ENCODE assay signal across 17 cellular contexts in the genomic region with DNA sequence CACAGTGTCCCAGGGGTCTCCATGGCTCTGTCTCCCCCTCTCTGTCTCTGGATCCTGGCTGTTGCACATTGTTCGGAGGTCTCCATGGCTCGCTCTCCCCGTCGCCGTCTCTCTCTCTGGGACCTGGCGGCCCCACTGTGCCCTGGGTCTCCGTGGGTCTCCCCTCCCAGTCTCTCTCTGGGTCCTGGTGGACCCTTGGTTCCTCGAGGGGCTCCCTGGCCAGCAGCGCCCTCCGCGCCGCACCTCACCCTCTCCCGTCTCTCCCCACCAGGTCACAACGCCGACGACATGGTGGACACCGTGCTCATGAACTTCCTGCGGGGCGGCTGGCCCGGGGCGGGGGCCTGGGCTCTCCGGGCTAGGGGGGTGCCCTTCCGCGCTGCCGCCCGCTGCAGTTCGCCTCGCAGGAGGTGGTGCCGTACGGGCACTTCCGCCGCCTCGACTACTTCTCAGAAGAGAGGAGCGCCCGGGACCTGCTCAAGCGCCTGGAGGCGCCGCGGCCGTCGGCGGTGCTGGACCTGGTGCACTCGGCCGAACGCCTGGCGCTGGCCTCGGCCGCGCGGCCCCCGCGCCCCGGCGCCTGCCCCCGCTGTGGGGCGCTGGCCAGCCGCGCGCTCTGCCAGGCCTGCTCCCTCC. TPM values are rescaled to one million over a fixed set of nuclear protein-coding genes. Genes with fewer than 3 reads are reported as not detected.
DNase-seq lines count a peak whose midpoint lies in the region; ATAC-seq, FAIRE-seq and TF ChIP-seq lines count a peak whose summit lies in the region.
"Had no signal": no experiment of that assay in that cellular context is flagged by ENCODE, and none has a peak within 500 bp of the region (broad histone marks: within the 10 kb centered on the region; RNA-seq: fewer than 3 reads in every experiment).

No MANE protein-coding gene starts in this region.

- H3K4me2 ChIP-seq in GM12878 (ENCODE audit: control insufficient read depth, insufficient read depth), result peak overlapping the region; percentile 93
- H3K4me2 ChIP-seq: hepatocyte had no signal

- in situ Hi-C loops in GM12878 (cut with MboI), result no loop called here

- intact Hi-C loops in GM12878 (cut with micrococcal nuclease; ENCODE audit: unreplicated experiment), result no loop called here

- SMC1A ChIA-PET in GM12878 (lab: Charles Lee; ENCODE audit: uncharacterized antibody, unreplicated experiment), result interaction anchor here (1.2 to 1.3 kb wide), 2 partner anchors 56 to 60 kb away, joined by 4 to 5 read pairs; no protein-coding TSS in a partner anchor

- WGBS in GM12878 (ENCODE audit: insufficient coverage, insufficient replicate concordance, low lambda C conversion rate, missing lambda C conversion rate), result 23% methylated on average over 40 of the region's 59 CpGs

- no peak for FAIRE-seq in GM12878 (lab: Jason Lieb, UNC)
- FAIRE-seq: RCC 7860 had no signal

- H3K4me1 Mint-ChIP-seq in osteocyte (ENCODE audit: unreplicated experiment) (no peaks in the 10 kb centered on the region), endothelial cell (ENCODE audit: unreplicated experiment) (no peaks in the 10 kb centered on the region)

- H3K9me3 Mint-ChIP-seq in osteocyte (ENCODE audit: unreplicated experiment), result peaks cover 9% of the 10 kb centered on the region
- peaks cover 7% of the 10 kb centered on the region for H3K9me3 Mint-ChIP-seq in endothelial cell (ENCODE audit: unreplicated experiment)

- DNase-seq in GM12865 (ENCODE audit: low read depth) (peak; percentile 82), GM12878 (ENCODE audit: low read depth, low spot score) (no peak), osteocyte (ENCODE audit: extremely low spot score, unreplicated experiment) (peak; percentile 83), NCI-H446 treated with DMSO at 0.1 percent for 48 hours (lab: John Stamatoyannopoulos, UW) (no peak), endothelial cell (ENCODE audit: low spot score) (no peak)
- DNase-seq: KBM-7, NCI-H1048, NCI-H2107, substantia nigra, WERI-Rb-1 had no signal

- BruUV-seq in GM12878 (replicated peaks; lab: Mats Ljungman, UMichigan), result no TSS peak

- TF ChIP-seq POLR2A in GM19099 (IDR thresholded peaks at IDR 0.05; ENCODE audit: extremely low read depth, insufficient read length, low read depth) (peak; percentile 29), GM12878 (IDR thresholded peaks at IDR 0.05; ENCODE audit: low read depth, low read length) (no peak)

- peak overlapping the region; percentile 78 for H3K4me3 ChIP-seq in GM12865 (ENCODE audit: low read depth, low read length)
- H3K4me3 ChIP-seq in GM12878, result peak overlapping the region; percentile 55; the same call in 1 of the 2 replicates
- H3K4me3 ChIP-seq: BLaER1 treated with 17β-estradiol and CSF1 and Interleukin-3, amounts not matched to agents 10 nM and 100 nM; hepatocyte had no signal

- POLR2A ChIA-PET in GM12878 (lab: Charles Lee), result no interaction called here

- H3K27ac Mint-ChIP-seq in osteocyte (ENCODE audit: unreplicated experiment) (no peak overlapping the region), endothelial cell (ENCODE audit: unreplicated experiment) (no peak overlapping the region)

- no peaks in the 10 kb centered on the region for H4K20me1 ChIP-seq in GM12878 (ENCODE audit: control insufficient read depth, insufficient read depth)
- H4K20me1 ChIP-seq: BLaER1 treated with 17β-estradiol and CSF1 and Interleukin-3, amounts not matched to agents 10 nM and 100 nM had no signal

- no peak for TF ChIP-seq RAD21 in GM12878 (IDR thresholded peaks at IDR 0.05; ENCODE audit: insufficient read depth, low read depth, low read length)

- TF ChIP-seq CTCF in GM12865 (IDR thresholded peaks at IDR 0.05; ENCODE audit: insufficient read depth, low read depth, low read length, missing control alignments), result peak; percentile 16
- TF ChIP-seq CTCF in GM12878 (IDR thresholded peaks at IDR 0.05 in 2 of 3, conservative IDR thresholded peaks at IDR 0.05 in 1 of 3; ENCODE audit: control insufficient read depth in 2 of 3, extremely low read depth in 1 of 3, insufficient read depth in 1 of 3, low read depth in 3 of 3, low read length in 3 of 3), result no peak
- TF ChIP-seq CTCF in osteocyte (IDR thresholded peaks at IDR 0.05), result no peak
- no peak for TF ChIP-seq CTCF in endothelial cell (IDR thresholded peaks at IDR 0.05; ENCODE audit: unreplicated experiment)

- H3K9me3 ChIP-seq in GM12878 (replicated peaks; ENCODE audit: control insufficient read depth, insufficient read depth, low read length), result peaks cover 2% of the 10 kb centered on the region; the same call in 2 of the 3 replicates

- peak overlapping the region; percentile 37 for H3K27ac ChIP-seq in GM12878 (ENCODE audit: control insufficient read depth, insufficient read depth)
- H3K27ac ChIP-seq: BLaER1 treated with 17β-estradiol and CSF1 and Interleukin-3, amounts not matched to agents 10 nM and 100 nM; hepatocyte; HL-60; WERI-Rb-1 had no signal

- ATAC-seq in GM12878, result peak; percentile 47
- ATAC-seq in GM21447 (IDR thresholded peaks at IDR 0.05; ENCODE audit: unreplicated experiment), result no peak

- TF ChIP-seq EP300 in GM12878 (IDR thresholded peaks at IDR 0.05; ENCODE audit: borderline replicate concordance in 1 of 2, control insufficient read depth in 1 of 2, low read depth in 2 of 2, low read length in 2 of 2), result no peak

- H3K36me3 Mint-ChIP-seq in osteocyte (ENCODE audit: unreplicated experiment) (no peaks in the 10 kb centered on the region), endothelial cell (ENCODE audit: low read depth, unreplicated experiment) (peaks cover 7% of the 10 kb centered on the region)

- H3K4me3 Mint-ChIP-seq in osteocyte (ENCODE audit: unreplicated experiment) (no peak overlapping the region), endothelial cell (ENCODE audit: unreplicated experiment) (no peak overlapping the region)

- no peaks in the 10 kb centered on the region for H3K27me3 Mint-ChIP-seq in osteocyte (ENCODE audit: unreplicated experiment)
- peaks cover 3% of the 10 kb centered on the region for H3K27me3 Mint-ChIP-seq in endothelial cell (ENCODE audit: unreplicated experiment)

- H3K9ac ChIP-seq in GM12878 (ENCODE audit: control insufficient read depth, insufficient read depth, low read length), result peak overlapping the region; percentile 36; the same call in 1 of the 2 replicates
- H3K9ac ChIP-seq: BLaER1 treated with 17β-estradiol and CSF1 and Interleukin-3, amounts not matched to agents 10 nM and 100 nM had no signal

- peaks cover 22% of the 10 kb centered on the region for H3K4me1 ChIP-seq in GM12878 (ENCODE audit: control insufficient read depth, insufficient read depth, low read length)

- CTCF ChIA-PET in GM12878 (lab: Yijun Ruan, JAX), result interaction anchor here (1.4 kb wide), 1 partner anchor 56 kb away, joined by 7 read pairs; no protein-coding TSS in a partner anchor

- peak overlapping the region; percentile 24 for H2AFZ ChIP-seq in GM12878 (ENCODE audit: control insufficient read depth, low read depth, low read length)
- H2AFZ ChIP-seq: hepatocyte had no signal

- RAD21 ChIA-PET in GM12878 (lab: Charles Lee; ENCODE audit: unreplicated experiment), result no interaction called here

- no peaks in the 10 kb centered on the region for H3K36me3 ChIP-seq in GM12878 (ENCODE audit: control insufficient read depth in 2 of 2, insufficient read depth in 2 of 2, low read length in 1 of 2)
- H3K36me3 ChIP-seq: BLaER1 treated with 17β-estradiol and CSF1 and Interleukin-3, amounts not matched to agents 10 nM and 100 nM; WERI-Rb-1 had no signal

- 0 out of 4 replicates have a peak, but pooled peaks cover 0 to 1% of the 10 kb centered on the region in 2 experiments for H3K27me3 ChIP-seq in GM12878 (replicated peaks in 1 of 2; ENCODE audit: control insufficient read depth in 2 of 2, insufficient read depth in 2 of 2, low read length in 1 of 2)
- H3K27me3 ChIP-seq: BLaER1 treated with 17β-estradiol and CSF1 and Interleukin-3, amounts not matched to agents 10 nM and 100 nM; hepatocyte had no signal

- no peaks in the 10 kb centered on the region; the same call in 1 of the 2 replicates for H3K79me2 ChIP-seq in GM12878 (ENCODE audit: control insufficient read depth, insufficient read depth, low read length)
- H3K79me2 ChIP-seq: hepatocyte had no signal

RNA-seq across cellular contexts. Expression of gene SIGLEC5, which starts 29.1 kb away (rescaled TPM):
- total RNA-seq in GM12878 (2013; cell fraction: nucleolus; rRNA removed), result not detected in 2 replicates
- 1.9 and 2.5 TPM in 2 replicates for total RNA-seq in GM12878 (2014; rRNA removed)
- 1.2 and 1.5 TPM in 2 replicates for total RNA-seq in GM12878 (2014; rRNA removed; fragmentation: Illumina TruSeq; extraction: Trizol)
- total RNA-seq in GM12878 (2021), result 1.1 TPM in 1 of 2 replicates, not detected in the other
- not detected for polyA plus RNA-seq in GM12878 (2011; ENCODE audit: low read depth)
- 0.45 TPM in 1 of 2 replicates, not detected in the other for polyA plus RNA-seq in GM12878 (2011; rRNA removed)
- 0.30 TPM in 1 of 2 replicates, not detected in the other for polyA plus RNA-seq in GM12878 (2011; cell fraction: cytosol; rRNA removed)
- polyA plus RNA-seq in GM12878 (2011; cell fraction: nucleus; rRNA removed), result not detected in 2 replicates
- 0.14 and 0.42 TPM in 2 replicates for polyA plus RNA-seq in GM12878 (2012)
- 0.44 and 1.4 TPM in 2 replicates for polyA plus RNA-seq in GM12878 (2014; fragmentation: Illumina TruSeq; extraction: Trizol)
- polyA plus RNA-seq in GM12878 (2014; fragmentation: Nextera tagmentation; extraction: Ambion mirVana), result under 1 TPM; 0.05 to 0.06 TPM
- not detected in 2 replicates for polyA plus RNA-seq in GM12878 (2014; rRNA removed)
- 1 to 10 TPM; 1.6 to 1.8 TPM for polyA plus RNA-seq in GM12878 (2016; fragmentation: Nextera tagmentation; extraction: Ambion mirVana)
- polyA minus RNA-seq in GM12878 (2011; rRNA and poly(A)+ RNA removed), result 0.88 TPM in 1 of 2 replicates, not detected in the other
- 1.2 and 2.0 TPM in 2 replicates for polyA minus RNA-seq in GM12878 (2011; cell fraction: cytosol; rRNA and poly(A)+ RNA removed)
- polyA minus RNA-seq in GM12878 (2011; cell fraction: nucleus; rRNA and poly(A)+ RNA removed), result 1.3 and 2.1 TPM in 2 replicates
- not detected in 2 replicates for total RNA-seq in osteocyte
- total RNA-seq in endothelial cell (ENCODE audit: unreplicated experiment), result not detected
- total RNA-seq: hepatocyte, posterior vena cava had no signal
- polyA plus RNA-seq: hepatocyte had no signal

RNA-seq across cellular contexts. Expression of gene ZNF175, which starts 30.0 kb away (rescaled TPM):
- total RNA-seq in GM12878 (2013; cell fraction: nucleolus; rRNA removed), result 35.3 and 36.3 TPM in 2 replicates
- total RNA-seq in GM12878 (2014; rRNA removed), result 3.3 and 4.0 TPM in 2 replicates
- total RNA-seq in GM12878 (2014; rRNA removed; fragmentation: Illumina TruSeq; extraction: Trizol), result 7.0 and 7.1 TPM in 2 replicates
- total RNA-seq in GM12878 (2021), result 12.0 and 12.8 TPM in 2 replicates
- 4.7 TPM for polyA plus RNA-seq in GM12878 (2011; ENCODE audit: low read depth)
- 9.0 and 12.9 TPM in 2 replicates for polyA plus RNA-seq in GM12878 (2011; rRNA removed)
- 3.5 and 3.8 TPM in 2 replicates for polyA plus RNA-seq in GM12878 (2011; cell fraction: cytosol; rRNA removed)
- 10.0 and 11.1 TPM in 2 replicates for polyA plus RNA-seq in GM12878 (2011; cell fraction: nucleus; rRNA removed)
- 5.8 and 6.4 TPM in 2 replicates for polyA plus RNA-seq in GM12878 (2012)
- polyA plus RNA-seq in GM12878 (2014; fragmentation: Illumina TruSeq; extraction: Trizol), result 9.9 and 10.4 TPM in 2 replicates
- 1 to 10 TPM; 1.5 to 1.8 TPM for polyA plus RNA-seq in GM12878 (2014; fragmentation: Nextera tagmentation; extraction: Ambion mirVana)
- polyA plus RNA-seq in GM12878 (2014; rRNA removed), result 4.8 TPM in 2 replicates
- 1 to 10 TPM; 1.9 to 2.1 TPM for polyA plus RNA-seq in GM12878 (2016; fragmentation: Nextera tagmentation; extraction: Ambion mirVana)
- polyA minus RNA-seq in GM12878 (2011; rRNA and poly(A)+ RNA removed), result 8.4 and 10.7 TPM in 2 replicates
- 4.8 and 6.2 TPM in 2 replicates for polyA minus RNA-seq in GM12878 (2011; cell fraction: cytosol; rRNA and poly(A)+ RNA removed)
- polyA minus RNA-seq in GM12878 (2011; cell fraction: nucleus; rRNA and poly(A)+ RNA removed), result 8.3 and 11.6 TPM in 2 replicates
- 13.5 and 16.9 TPM in 2 replicates for total RNA-seq in osteocyte
- total RNA-seq in endothelial cell (ENCODE audit: unreplicated experiment), result 18.3 TPM

RNA-seq across cellular contexts. Expression of gene SIGLEC14, which starts 45.6 kb away (rescaled TPM):
- 5.5 and 8.5 TPM in 2 replicates for total RNA-seq in GM12878 (2013; cell fraction: nucleolus; rRNA removed)
- 4.4 and 6.7 TPM in 2 replicates for total RNA-seq in GM12878 (2014; rRNA removed)
- 2.9 and 3.2 TPM in 2 replicates for total RNA-seq in GM12878 (2014; rRNA removed; fragmentation: Illumina TruSeq; extraction: Trizol)
- 6.2 and 6.8 TPM in 2 replicates for total RNA-seq in GM12878 (2021)
- 0.68 TPM for polyA plus RNA-seq in GM12878 (2011; ENCODE audit: low read depth)
- 0.72 and 1.6 TPM in 2 replicates for polyA plus RNA-seq in GM12878 (2011; rRNA removed)
- 1.3 and 1.4 TPM in 2 replicates for polyA plus RNA-seq in GM12878 (2011; cell fraction: cytosol; rRNA removed)
- polyA plus RNA-seq in GM12878 (2011; cell fraction: nucleus; rRNA removed), result 0.76 and 1.3 TPM in 2 replicates
- polyA plus RNA-seq in GM12878 (2012), result 1.1 and 1.6 TPM in 2 replicates
- 4.8 and 5.0 TPM in 2 replicates for polyA plus RNA-seq in GM12878 (2014; fragmentation: Illumina TruSeq; extraction: Trizol)
- polyA plus RNA-seq in GM12878 (2014; fragmentation: Nextera tagmentation; extraction: Ambion mirVana), result under 1 TPM; 0.57 to 0.82 TPM
- 4.4 and 4.6 TPM in 2 replicates for polyA plus RNA-seq in GM12878 (2014; rRNA removed)
- 1 to 10 TPM; 7.1 to 8.4 TPM for polyA plus RNA-seq in GM12878 (2016; fragmentation: Nextera tagmentation; extraction: Ambion mirVana)
- 0.66 and 1.5 TPM in 2 replicates for polyA minus RNA-seq in GM12878 (2011; rRNA and poly(A)+ RNA removed)
- not detected in 2 replicates for polyA minus RNA-seq in GM12878 (2011; cell fraction: cytosol; rRNA and poly(A)+ RNA removed)
- polyA minus RNA-seq in GM12878 (2011; cell fraction: nucleus; rRNA and poly(A)+ RNA removed), result 0.48 and 1.8 TPM in 2 replicates
- not detected in 2 replicates for total RNA-seq in osteocyte
- 0.21 TPM for total RNA-seq in endothelial cell (ENCODE audit: unreplicated experiment)

Comparison
In these comparisons a context has a peak if more than half of its experiments do, and no peak if none do; other contexts are left out.
1. DNase-seq: peak in GM12865 (single experiment) and osteocyte (single experiment); none in GM12878 (single experiment), NCI-H446 treated with DMSO at 0.1 percent for 48 hours (single experiment) and endothelial cell (single experiment).